15 cellular contexts compared by ENCODE assay signal in genomic region chr7:27916372-27916771, GRCh38.
"Had no signal": no experiment of that assay in that cellular context is flagged by ENCODE, and none has a peak within 500 bp of the region (broad histone marks: within the 10 kb centered on the region; RNA-seq: fewer than 3 reads in every experiment).

No MANE protein-coding gene starts in this region.

- H3K4me3 ChIP-seq: hepatocyte, transverse colon had no signal

- H3K9me3 Mint-ChIP-seq: activated naive CD8-positive, alpha-beta T cell treated with anti-CD3 and anti-CD28 coated beads, Interleukin-2, amount 10 ng/mL, durations not matched to agents 7 days and 5 days; nephron had no signal

- H3K36me3 Mint-ChIP-seq: activated naive CD8-positive, alpha-beta T cell treated with anti-CD3 and anti-CD28 coated beads, Interleukin-2, amount 10 ng/mL, durations not matched to agents 7 days and 5 days had no signal

- H3K27me3 ChIP-seq: hepatocyte, transverse colon had no signal

- DNase-seq: activated CD4-positive, alpha-beta T cell treated with anti-CD3 and anti-CD28 coated beads, Interleukin-2, amount 50 U/mL, for 1 hour; activated CD8-positive, alpha-beta memory T cell treated with anti-CD3 and anti-CD28 coated beads for 24 hours; activated naive CD8-positive, alpha-beta T cell treated with anti-CD3 and anti-CD28 coated beads, Interleukin-2, amount 10 ng/mL, durations not matched to agents 7 days and 5 days; anterior cingulate cortex; dermis blood vessel endothelial cell; erythroblast; islet precursor cell; left ventricle myocardium superior; nucleus accumbens; posterior cingulate gyrus; stimulated activated CD4-positive, alpha-beta T cell treated with anti-CD3 and anti-CD28 coated beads, Interleukin-4, amount 100 ng/mL, for 24 hours; stimulated activated naive CD4-positive, alpha-beta T cell; transverse colon had no signal

- H3K27ac Mint-ChIP-seq: activated naive CD8-positive, alpha-beta T cell treated with anti-CD3 and anti-CD28 coated beads, Interleukin-2, amount 10 ng/mL, durations not matched to agents 7 days and 5 days; nephron had no signal

- H3K27ac ChIP-seq: hepatocyte, transverse colon had no signal

- H3K9me3 ChIP-seq: transverse colon had no signal

- H3K36me3 ChIP-seq: transverse colon had no signal

- ATAC-seq: left ventricle myocardium superior had no signal
